ENCODE assay signal across 30 cellular contexts in genomic region chr16:72532896-72533295, GRCh38.
"Had no signal": no experiment of that assay in that cellular context is flagged by ENCODE, and none has a peak within 500 bp of the region (broad histone marks: within the 10 kb centered on the region; RNA-seq: fewer than 3 reads in every experiment).

No MANE protein-coding gene starts in this region.

- FAIRE-seq: endothelial cell of umbilical vein, small intestine had no signal

- H3K4me1 Mint-ChIP-seq: activated CD4-positive, alpha-beta T cell treated with anti-CD3 and anti-CD28 coated beads, Interleukin-2, amount 10 ng/mL, durations not matched to agents 7 days and 5 days; activated CD8-positive, alpha-beta memory T cell treated with anti-CD3 and anti-CD28 coated beads, Interleukin-2, amount 10 ng/mL, durations not matched to agents 7 days and 5 days; mesothelial cell of epicardium; naive B cell; nephron progenitor cell; stimulated activated effector memory CD8-positive, alpha-beta T cell treated with anti-CD3 and anti-CD28 coated beads, Interleukin-12 subunit alpha, Interleukin-12 subunit beta, amount 100 ng/mL, for 72 hours; T-helper 17 cell had no signal

- H2AFZ ChIP-seq: parathyroid adenoma had no signal

- H3K27me3 Mint-ChIP-seq: activated CD4-positive, alpha-beta T cell treated with anti-CD3 and anti-CD28 coated beads, Interleukin-2, amount 10 ng/mL, durations not matched to agents 7 days and 5 days; activated CD8-positive, alpha-beta memory T cell treated with anti-CD3 and anti-CD28 coated beads, Interleukin-2, amount 10 ng/mL, durations not matched to agents 7 days and 5 days; naive B cell; stimulated activated naive CD8-positive, alpha-beta T cell treated with anti-CD3 and anti-CD28 coated beads, Interleukin-15, Interleukin-2, amounts not matched to agents 100 ng/mL and 50 ng/mL, for 24 hours; T-helper 17 cell; type B pancreatic cell had no signal

- ATAC-seq: activated CD8-positive, alpha-beta memory T cell treated with anti-CD3 and anti-CD28 coated beads, Interleukin-2, amount 10 ng/mL, durations not matched to agents 7 days and 5 days; activated CD8-positive, alpha-beta T cell treated with anti-CD3 and anti-CD28 coated beads, Interleukin-2, amount 10 ng/mL, durations not matched to agents 7 days and 5 days; activated naive CD4-positive, alpha-beta T cell treated with anti-CD3 and anti-CD28 coated beads, Interleukin-2, amount 50 U/mL, for 72 hours; activated T-cell treated with anti-CD3 and anti-CD28 coated beads, Interleukin-2, amount 50 U/mL, for 72 hours; gastrocnemius medialis; left ventricle myocardium superior; psoas muscle; SK-N-SH treated with all-trans-retinoic acid at 6 μM for 48 hours; stimulated activated effector memory CD8-positive, alpha-beta T cell treated with anti-CD3 and anti-CD28 coated beads, Interleukin-12 subunit alpha, Interleukin-12 subunit beta, amount 100 ng/mL, for 72 hours; T-helper 17 cell had no signal

- H3K4me1 ChIP-seq: gastrocnemius medialis, parathyroid adenoma, psoas muscle, sigmoid colon, uterus had no signal

- H3K36me3 ChIP-seq: brain microvascular endothelial cell, gastrocnemius medialis, sigmoid colon, uterus had no signal

- H3K4me3 Mint-ChIP-seq: activated CD4-positive, alpha-beta T cell treated with anti-CD3 and anti-CD28 coated beads, Interleukin-2, amount 10 ng/mL, durations not matched to agents 7 days and 5 days; activated CD8-positive, alpha-beta memory T cell treated with anti-CD3 and anti-CD28 coated beads, Interleukin-2, amount 10 ng/mL, durations not matched to agents 7 days and 5 days; activated CD8-positive, alpha-beta T cell treated with anti-CD3 and anti-CD28 coated beads, Interleukin-2, amount 10 ng/mL, durations not matched to agents 7 days and 5 days; activated T-cell treated with anti-CD3 and anti-CD28 coated beads, Interleukin-2, amount 50 U/mL, for 72 hours; mesothelial cell of epicardium; naive B cell; nephron progenitor cell; stimulated activated effector memory CD8-positive, alpha-beta T cell treated with anti-CD3 and anti-CD28 coated beads, Interleukin-12 subunit alpha, Interleukin-12 subunit beta, amount 100 ng/mL, for 72 hours; stimulated activated naive CD8-positive, alpha-beta T cell treated with anti-CD3 and anti-CD28 coated beads, Interleukin-15, Interleukin-2, amounts not matched to agents 100 ng/mL and 50 ng/mL, for 24 hours; T-helper 17 cell; type B pancreatic cell had no signal

- H3K27ac ChIP-seq: brain microvascular endothelial cell, gastrocnemius medialis, parathyroid adenoma, psoas muscle, sigmoid colon, uterus had no signal

- DNase-seq: activated CD4-positive, alpha-beta T cell treated with anti-CD3 and anti-CD28 coated beads, Interleukin-2, amount 10 ng/mL, durations not matched to agents 7 days and 5 days; activated CD4-positive, CD25-positive, alpha-beta regulatory T cell treated with anti-CD3 and anti-CD28 coated beads, Interleukin-2, amount 50 U/mL, for 72 hours; activated CD8-positive, alpha-beta memory T cell treated with anti-CD3 and anti-CD28 coated beads, Interleukin-2, amount 10 ng/mL, durations not matched to agents 7 days and 5 days; activated CD8-positive, alpha-beta T cell treated with anti-CD3 and anti-CD28 coated beads, Interleukin-2, amount 10 ng/mL, durations not matched to agents 7 days and 5 days; activated naive CD4-positive, alpha-beta T cell; activated T-cell treated with anti-CD3 and anti-CD28 coated beads, Interleukin-2, amount 50 U/mL, for 72 hours; aorta; brain microvascular endothelial cell; gastrocnemius medialis; glutamatergic neuron; kidney glomerular epithelial cell; left ventricle myocardium superior; mammary epithelial cell; naive B cell; nephron progenitor cell; psoas muscle; sigmoid colon; small intestine; stimulated activated CD4-positive, alpha-beta T cell treated with anti-CD3 and anti-CD28 coated beads, Interleukin-4, amount 100 ng/mL, for 24 hours; T-helper 17 cell; T1000; uterus had no signal

- H3K9me3 ChIP-seq: gastrocnemius medialis, psoas muscle, sigmoid colon, uterus had no signal

- H3K27me3 ChIP-seq: brain microvascular endothelial cell, gastrocnemius medialis, sigmoid colon, uterus had no signal

- H3K36me3 Mint-ChIP-seq: stimulated activated effector memory CD8-positive, alpha-beta T cell treated with anti-CD3 and anti-CD28 coated beads, Interleukin-12 subunit alpha, Interleukin-12 subunit beta, amount 100 ng/mL, for 72 hours had no signal

- H3K4me3 ChIP-seq: gastrocnemius medialis, psoas muscle, sigmoid colon, uterus had no signal

- H3K79me2 ChIP-seq: parathyroid adenoma had no signal

- H3K9ac ChIP-seq: parathyroid adenoma had no signal
